Comparison of ENCODE assay signal across 4 cellular contexts in the genomic region with DNA sequence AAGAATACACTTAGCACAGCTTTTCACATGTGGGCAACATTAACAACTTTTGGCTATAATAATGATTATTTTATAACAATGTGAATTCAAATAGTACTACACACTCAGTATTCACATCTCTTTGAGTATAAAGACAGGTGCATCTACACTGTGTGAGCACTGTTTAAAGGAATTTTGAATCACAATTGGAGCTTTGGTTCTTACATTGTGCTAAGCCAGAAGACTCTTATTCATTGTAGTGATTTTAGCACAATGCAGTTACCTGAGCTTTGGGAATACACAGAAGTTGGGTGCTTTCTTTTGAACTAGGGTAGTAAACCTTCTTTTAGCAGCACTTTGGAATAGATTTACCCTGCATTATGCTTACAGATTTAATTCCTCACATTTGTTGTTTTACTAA. TPM values are rescaled to one million over a fixed set of nuclear protein-coding genes. Genes with fewer than 3 reads are reported as not detected.
"Had no signal": no experiment of that assay in that cellular context is flagged by ENCODE, and none has a peak within 500 bp of the region (broad histone marks: within the 10 kb centered on the region; RNA-seq: fewer than 3 reads in every experiment).

No MANE protein-coding gene starts in this region.

- DNase-seq: GDM1, GF-D8 had no signal

- ATAC-seq: GM12878 had no signal

- H3K4me3 ChIP-seq: GM12878 had no signal

RNA-seq across cellular contexts. Expression of gene RIMS1, which starts 20.5 kb away (rescaled TPM):
- total RNA-seq: G401 had no signal
